In genomic region chr15:71575474-71576045, GRCh38 we compare ENCODE assay signal across 11 cellular contexts.
A peak's percentile ranks its signal among the peaks of the same experiment; 100 is the strongest.
DNase-seq lines count a peak whose midpoint lies in the region; ATAC-seq, FAIRE-seq and TF ChIP-seq lines count a peak whose summit lies in the region.
"Had no signal": no experiment of that assay in that cellular context is flagged by ENCODE, and none has a peak within 500 bp of the region (broad histone marks: within the 10 kb centered on the region; RNA-seq: fewer than 3 reads in every experiment).

No MANE protein-coding gene starts in this region.

- H3K9me3 ChIP-seq in endodermal cell (ENCODE audit: control insufficient read depth, low read length) (no peaks in the 10 kb centered on the region), small intestine (ENCODE audit: control insufficient read depth, low read depth) (no peaks in the 10 kb centered on the region)

- no peak for FAIRE-seq in small intestine (lab: Jason Lieb, UNC)
- FAIRE-seq in GM19239 (lab: Jason Lieb, UNC): no peak

- H3K27ac ChIP-seq in endodermal cell (ENCODE audit: low read depth, low read length) (no peak overlapping the region), small intestine (ENCODE audit: low read depth in 1 of 2, low read length in 1 of 2) (no peak overlapping the region)

- ATAC-seq in HG03565 (IDR thresholded peaks at IDR 0.05; ENCODE audit: unreplicated experiment): no peak
- no peak for ATAC-seq in GM18498 (IDR thresholded peaks at IDR 0.05; ENCODE audit: unreplicated experiment)

- H3K36me3 ChIP-seq in endodermal cell (ENCODE audit: control insufficient read depth, insufficient read depth, low read length) (no peaks in the 10 kb centered on the region), small intestine (ENCODE audit: control insufficient read depth in 2 of 2, insufficient read depth in 2 of 2, low read length in 2 of 2) (no peaks in the 10 kb centered on the region)

- no peaks in the 10 kb centered on the region for H3K27me3 ChIP-seq in endodermal cell (ENCODE audit: control insufficient read depth, insufficient read depth, low read length, poor library complexity, severe bottlenecking)
- H3K27me3 ChIP-seq in small intestine (ENCODE audit: control insufficient read depth in 2 of 2, insufficient read depth in 2 of 2, low read length in 2 of 2): peaks cover 0 to 3% of the 10 kb centered on the region in 2 donors

- H3K27ac Mint-ChIP-seq in endodermal cell: no peak overlapping the region
- H3K27ac Mint-ChIP-seq: activated B cell treated with CpG ODN at 0.5 μM for 24 hours, B cell had no signal

- peaks cover 2% of the 10 kb centered on the region for H3K27me3 Mint-ChIP-seq in endodermal cell (ENCODE audit: insufficient read depth)
- H3K27me3 Mint-ChIP-seq: B cell had no signal

- TF ChIP-seq CTCF in endodermal cell (conservative IDR thresholded peaks at IDR 0.05): peak; percentile 75

- no peaks in the 10 kb centered on the region for H3K36me3 Mint-ChIP-seq in endodermal cell (ENCODE audit: low read depth)

- H3K4me1 Mint-ChIP-seq in endodermal cell: peaks cover 11% of the 10 kb centered on the region
- H3K4me1 Mint-ChIP-seq: activated B cell treated with CpG ODN at 0.5 μM for 24 hours, B cell had no signal

- H3K9ac ChIP-seq in endodermal cell (ENCODE audit: extremely low read depth, low read length, poor library complexity, severe bottlenecking): no peak overlapping the region

- H3K4me1 ChIP-seq in endodermal cell (ENCODE audit: control insufficient read depth, insufficient read depth, low read length): no peaks in the 10 kb centered on the region
- H3K4me1 ChIP-seq in small intestine (ENCODE audit: control insufficient read depth in 2 of 2, insufficient read depth in 1 of 2, low read depth in 1 of 2, low read length in 1 of 2): no peaks in the 10 kb centered on the region

- 63% methylated on average over 4 of the region's 5 CpGs; no CpG with 5 or more reads in 1 of the 2 experiments for WGBS in endodermal cell (ENCODE audit: insufficient coverage in 1 of 2, insufficient read length in 1 of 2), 2 experiments
- WGBS in small intestine, 3 donors: 68 to 76% (median 68%) methylated on average over 5 of the region's 5 CpGs

- H3K4me3 ChIP-seq in endodermal cell (ENCODE audit: low read length): no peak overlapping the region
- H3K4me3 ChIP-seq in small intestine (ENCODE audit: low read depth in 1 of 2, low read length in 2 of 2): no peak overlapping the region

- DNase-seq in NCI-H146 treated with DMSO at 0.1 percent for 48 hours (lab: John Stamatoyannopoulos, UW; ENCODE audit: unreplicated experiment) (peak; percentile 2), NCI-H146 (lab: John Stamatoyannopoulos, UW) (no peak), NCI-H2171 (lab: John Stamatoyannopoulos, UW) (peak; percentile 2), endodermal cell (no peak), small intestine (peak; percentile 10), GM19239 (ENCODE audit: insufficient read length, low spot score) (no peak)
- DNase-seq: activated B cell treated with CpG ODN at 0.5 μM for 24 hours, cortex of kidney had no signal

- H3K4me3 Mint-ChIP-seq in endodermal cell: no peak overlapping the region
- H3K4me3 Mint-ChIP-seq: activated B cell treated with CpG ODN at 0.5 μM for 24 hours, B cell had no signal

- peaks cover under 1% of the 10 kb centered on the region for H3K9me3 Mint-ChIP-seq in endodermal cell
- H3K9me3 Mint-ChIP-seq: activated B cell treated with CpG ODN at 0.5 μM for 24 hours had no signal

Comparison
In these comparisons a context has a peak if more than half of its experiments do, and no peak if none do; other contexts are left out.
1. DNase-seq: peak in NCI-H146 treated with DMSO at 0.1 percent for 48 hours (single experiment), NCI-H2171 (single experiment) and small intestine (single experiment); none in NCI-H146 (single experiment), endodermal cell (single experiment) and GM19239 (single experiment).